Comparison of ENCODE assay signal across 12 cellular contexts in the genomic region with DNA sequence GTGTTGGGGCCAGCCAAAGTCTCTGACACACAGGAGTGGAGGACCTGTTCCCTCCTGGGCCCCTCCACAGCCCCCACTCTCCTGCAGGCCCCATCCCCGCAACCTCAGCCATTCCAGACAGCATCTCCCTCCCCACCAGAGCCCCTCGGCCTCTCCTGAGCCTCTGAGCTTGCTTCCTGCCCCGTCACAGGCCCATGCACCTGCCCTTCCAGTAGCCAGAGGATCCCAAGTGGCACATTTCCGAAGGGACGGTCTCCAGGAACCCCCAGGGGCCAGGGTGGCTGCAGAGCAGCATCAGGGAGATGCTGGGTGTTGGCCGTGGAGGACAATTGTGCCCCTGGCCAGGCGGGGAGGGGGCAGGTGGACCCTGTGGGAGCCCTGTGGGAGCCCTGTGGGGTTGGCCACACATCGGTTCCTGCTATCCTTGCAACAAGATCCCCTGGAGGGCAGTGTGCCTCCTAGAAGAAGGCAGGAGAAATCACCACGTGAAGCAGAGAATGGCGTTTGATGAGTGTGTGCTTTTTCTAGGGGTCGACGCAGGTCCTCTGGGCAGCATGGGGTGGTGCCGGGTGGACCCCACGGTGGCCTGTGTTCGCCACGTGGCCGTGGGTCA. TPM values are rescaled to one million over a fixed set of nuclear protein-coding genes. Genes with fewer than 3 reads are reported as not detected.
DNase-seq lines count a peak whose midpoint lies in the region; ATAC-seq and TF ChIP-seq lines count a peak whose summit lies in the region.
"Had no signal": no experiment of that assay in that cellular context is flagged by ENCODE, and none has a peak within 500 bp of the region (broad histone marks: within the 10 kb centered on the region; RNA-seq: fewer than 3 reads in every experiment).

No MANE protein-coding gene starts in this region.

- no peak for TF ChIP-seq POLR2A in testis (IDR thresholded peaks at IDR 0.05)

- peaks cover 83% of the 10 kb centered on the region for H3K4me1 ChIP-seq in mesenchymal stem cell (ENCODE audit: control insufficient read depth, insufficient read depth, low read depth, low read length)
- peaks cover 93% of the 10 kb centered on the region for H3K4me1 ChIP-seq in testis

- no peaks in the 10 kb centered on the region for H3K9me3 Mint-ChIP-seq in chondrocyte (ENCODE audit: low read depth)
- H3K9me3 Mint-ChIP-seq: activated T-cell treated with anti-CD3 and anti-CD28 coated beads, Interleukin-2, amount 50 U/mL, for 4 hours had no signal

- no peak overlapping the region for H4K8ac ChIP-seq in mesenchymal stem cell (ENCODE audit: low read length)

- 87% methylated on average over 17 of the region's 17 CpGs for WGBS in mesenchymal stem cell
- WGBS in testis, 2 donors: 27 to 34% methylated on average over 13 of the region's 17 CpGs

- no peak overlapping the region for H2BK12ac ChIP-seq in mesenchymal stem cell (ENCODE audit: low read length in 2 of 2)

- peaks cover 57% of the 10 kb centered on the region for H3K4me1 Mint-ChIP-seq in chondrocyte (ENCODE audit: low read depth)

- H3K36me3 ChIP-seq in mesenchymal stem cell (ENCODE audit: control insufficient read depth in 1 of 2, insufficient read depth in 2 of 2, low read depth in 1 of 2, low read length in 2 of 2) (peaks cover 72 to 88% of the 10 kb centered on the region in 2 experiments), testis (ENCODE audit: low read depth, missing control alignments) (no peaks in the 10 kb centered on the region)
- H3K36me3 ChIP-seq: WERI-Rb-1 had no signal

- TF ChIP-seq CTCF in chondrocyte (IDR thresholded peaks at IDR 0.05) (peak; percentile 37), testis (IDR thresholded peaks at IDR 0.05) (no peak)

- ATAC-seq in HG03108 (IDR thresholded peaks at IDR 0.05; ENCODE audit: unreplicated experiment): no peak
- ATAC-seq in left lobe of liver: no peak
- ATAC-seq: activated T-cell treated with anti-CD3 and anti-CD28 coated beads, Interleukin-2, amount 50 U/mL, for 4 hours had no signal

- peaks cover 24% of the 10 kb centered on the region for H3K79me1 ChIP-seq in mesenchymal stem cell (replicated peaks; ENCODE audit: low read length, poor library complexity, severe bottlenecking)

- DNase-seq in LHCN-M2 (ENCODE audit: low read depth) (peak; percentile 68), chondrocyte (ENCODE audit: low spot score) (no peak), mesenchymal stem cell (no peak), testis (no peak), NCI-H146 treated with DMSO at 0.1 percent for 48 hours (lab: John Stamatoyannopoulos, UW; ENCODE audit: unreplicated experiment) (no peak), left lobe of liver (ENCODE audit: low spot score) (no peak)
- DNase-seq: activated T-cell treated with anti-CD3 and anti-CD28 coated beads, Interleukin-2, amount 50 U/mL, for 4 hours; NCI-H2029 treated with DMSO at 0.1 percent for 48 hours; WERI-Rb-1 had no signal

- intact Hi-C loops in testis (cut with DNase I; ENCODE audit: low total_unique reads): no loop called here

- no peak overlapping the region for H3K14ac ChIP-seq in mesenchymal stem cell (ENCODE audit: low read length in 2 of 2)

- H2AFZ ChIP-seq in mesenchymal stem cell (ENCODE audit: low read depth, low read length): no peak overlapping the region
- H2AFZ ChIP-seq: PC-9 had no signal

- no peaks in the 10 kb centered on the region for H3K27me3 Mint-ChIP-seq in chondrocyte (ENCODE audit: low read depth)

- H3K9me3 ChIP-seq in mesenchymal stem cell (ENCODE audit: control insufficient read depth, low read length) (no peaks in the 10 kb centered on the region), testis (no peaks in the 10 kb centered on the region)
- H3K9me3 ChIP-seq: neutrophil had no signal

- H3K4ac ChIP-seq in mesenchymal stem cell (ENCODE audit: low read depth in 1 of 2, low read length in 2 of 2): no peak overlapping the region

- H3K9ac ChIP-seq in mesenchymal stem cell (ENCODE audit: low read length): peak overlapping the region; percentile 62

- H3K27ac ChIP-seq in mesenchymal stem cell (ENCODE audit: low read length, poor library complexity, severe bottlenecking) (peak overlapping the region; percentile 87), testis (peak overlapping the region; percentile 91 to 95)
- H3K27ac ChIP-seq: neutrophil, PC-9, WERI-Rb-1 had no signal

- H3K4me3 ChIP-seq in mesenchymal stem cell (ENCODE audit: insufficient read depth in 1 of 2, low read depth in 1 of 2, low read length in 2 of 2) (no peak overlapping the region), testis (peak overlapping the region in 1 of 2 donors; percentile 56)
- H3K4me3 ChIP-seq: PC-9 had no signal

- H3K18ac ChIP-seq in mesenchymal stem cell (ENCODE audit: low read depth in 1 of 2, low read length in 2 of 2): no peak overlapping the region

- H3K36me3 Mint-ChIP-seq in chondrocyte (ENCODE audit: low read depth): peaks cover 8% of the 10 kb centered on the region

- H3K4me2 ChIP-seq in mesenchymal stem cell (ENCODE audit: low read length, poor library complexity, severe bottlenecking): no peak overlapping the region
- H3K4me2 ChIP-seq: PC-9 had no signal

- no peak overlapping the region for H2BK15ac ChIP-seq in mesenchymal stem cell (ENCODE audit: low read depth, poor library complexity, severe bottlenecking)

- H2BK5ac ChIP-seq in mesenchymal stem cell (ENCODE audit: low read depth, low read length, poor library complexity, severe bottlenecking): peak overlapping the region; percentile 84

- no peak overlapping the region for H3K4me3 Mint-ChIP-seq in chondrocyte (ENCODE audit: unreplicated experiment)
- H3K4me3 Mint-ChIP-seq: activated T-cell treated with anti-CD3 and anti-CD28 coated beads, Interleukin-2, amount 50 U/mL, for 4 hours had no signal

- H3K23ac ChIP-seq in mesenchymal stem cell (ENCODE audit: low read length in 2 of 2): no peak overlapping the region

- H3K27ac Mint-ChIP-seq in chondrocyte (ENCODE audit: unreplicated experiment): peak overlapping the region; percentile 77

- no peak overlapping the region for H4K91ac ChIP-seq in mesenchymal stem cell (ENCODE audit: low read length)

- H3K27me3 ChIP-seq in mesenchymal stem cell (ENCODE audit: control insufficient read depth in 1 of 2, insufficient read depth in 1 of 2, low read length in 2 of 2) (no peaks in the 10 kb centered on the region), testis (no peaks in the 10 kb centered on the region)
- H3K27me3 ChIP-seq: neutrophil had no signal

- H2BK120ac ChIP-seq in mesenchymal stem cell (ENCODE audit: low read depth, low read length): no peak overlapping the region

- H2AK5ac ChIP-seq in mesenchymal stem cell (ENCODE audit: low read length, severe bottlenecking): peak overlapping the region; percentile 70

RNA-seq across cellular contexts. Expression of gene PPARA, which starts 45.3 kb away (rescaled TPM):
- total RNA-seq in LHCN-M2 (2014; rRNA removed) (6.3 and 9.1 TPM in 2 replicates), chondrocyte (16.0 to 19.2 TPM (median 17.8 TPM) in 3 replicates), testis (10 to 100 TPM; 18.1 to 19.9 TPM), left lobe of liver (122 TPM)
- 6.6 TPM for polyA plus RNA-seq in LHCN-M2 (2012)
- 7.7 TPM for polyA plus RNA-seq in mesenchymal stem cell (2013, experiment 1 of 2)
- 6.9 TPM for polyA plus RNA-seq in mesenchymal stem cell (2013, experiment 2 of 2)
- 4.8 TPM for polyA plus RNA-seq in testis (ENCODE audit: insufficient read depth, low read depth, low replicate concordance)
